ENCODE assay signal across 13 cellular contexts in the genomic region with DNA sequence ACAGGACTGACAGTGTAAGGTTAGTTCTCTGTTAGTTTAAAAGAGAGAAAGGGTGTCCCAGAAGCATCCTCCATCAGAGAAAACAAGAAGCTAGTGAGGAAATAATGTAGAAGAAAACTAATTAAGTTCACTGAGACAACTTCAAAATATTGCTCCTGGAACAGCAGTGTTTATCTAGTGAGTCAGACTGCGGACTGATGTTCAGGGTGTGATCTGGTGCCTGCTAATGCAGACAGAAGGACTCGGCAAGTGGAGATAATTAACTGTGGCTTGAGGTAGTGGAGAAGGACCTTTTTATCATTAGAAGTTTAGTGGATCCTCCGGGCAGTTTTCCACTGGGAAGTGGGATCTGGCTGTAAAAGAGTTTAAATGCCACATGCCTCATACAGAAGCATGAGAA. TPM values are rescaled to one million over a fixed set of nuclear protein-coding genes. Genes with fewer than 3 reads are reported as not detected.
DNase-seq lines count a peak whose midpoint lies in the region; ATAC-seq, FAIRE-seq and TF ChIP-seq lines count a peak whose summit lies in the region.
"Had no signal": no experiment of that assay in that cellular context is flagged by ENCODE, and none has a peak within 500 bp of the region (broad histone marks: within the 10 kb centered on the region; RNA-seq: fewer than 3 reads in every experiment).

No MANE protein-coding gene starts in this region.

- no peak for ATAC-seq in GM21737 (IDR thresholded peaks at IDR 0.05; ENCODE audit: unreplicated experiment)
- no peak for ATAC-seq in GM19395 (IDR thresholded peaks at IDR 0.05; ENCODE audit: unreplicated experiment)
- no peak for ATAC-seq in GM19397 (IDR thresholded peaks at IDR 0.05; ENCODE audit: unreplicated experiment)
- ATAC-seq: T-cell had no signal

- TF ChIP-seq CTCF in fibroblast of the aortic adventitia (IDR thresholded peaks at IDR 0.05; ENCODE audit: insufficient read depth, low read length) = no peak

- DNase-seq in GM03348 (ENCODE audit: low spot score) (peak; percentile 57), RCC 7860 (ENCODE audit: low spot score) (no peak), fibroblast of the aortic adventitia (ENCODE audit: low read depth) (peak; percentile 35), pons (ENCODE audit: low spot score) (peak; percentile 15), HUDEP-2 (lab: John Stamatoyannopoulos, UW; ENCODE audit: unreplicated experiment in 76 of 76) (no peak)
- DNase-seq: anterior cingulate cortex, hippocampal formation, T-cell, trophoblast cell had no signal

- no peak overlapping the region for H3K4me3 ChIP-seq in fibroblast of the aortic adventitia (ENCODE audit: low read depth, low read length)

- FAIRE-seq in RCC 7860 (lab: Jason Lieb, UNC) = peak; percentile 33
- FAIRE-seq: HTR-8/SVneo had no signal

RNA-seq across cellular contexts. Expression of a gene that starts 55.4 kb away (rescaled TPM):
- 54.4 and 66.6 TPM in 2 replicates for total RNA-seq in fibroblast of the aortic adventitia (ENCODE audit: low replicate concordance)

Comparison
In these comparisons a context has a peak if more than half of its experiments do, and no peak if none do; other contexts are left out.
1. DNase-seq: peak in GM03348 (single experiment), fibroblast of the aortic adventitia (single experiment) and pons (single experiment); none in RCC 7860 (single experiment) and HUDEP-2 (0 of 76).